In the genomic region with DNA sequence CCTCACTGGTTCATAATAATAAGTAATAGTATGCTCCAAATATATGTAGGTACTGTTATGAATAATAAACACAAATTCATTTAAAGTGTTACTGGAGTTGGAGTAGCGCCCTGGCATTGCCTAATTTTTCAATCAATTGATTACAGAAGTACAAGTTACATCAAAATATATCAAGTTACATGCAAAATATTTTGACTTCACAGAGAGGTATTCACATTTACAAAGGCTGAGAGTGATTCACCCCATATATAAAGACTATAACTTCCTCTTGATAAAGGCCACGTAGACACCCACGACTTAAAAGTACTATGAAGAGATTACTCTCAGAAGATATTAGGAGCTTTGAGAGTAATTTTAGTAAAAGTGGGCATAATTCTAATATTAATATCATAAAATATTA, we compare ENCODE assay signal across 33 cellular contexts. TPM values are rescaled to one million over a fixed set of nuclear protein-coding genes. Genes with fewer than 3 reads are reported as not detected.
DNase-seq lines count a peak whose midpoint lies in the region; ATAC-seq and TF ChIP-seq lines count a peak whose summit lies in the region.
"Had no signal": no experiment of that assay in that cellular context is flagged by ENCODE, and none has a peak within 500 bp of the region (broad histone marks: within the 10 kb centered on the region; RNA-seq: fewer than 3 reads in every experiment).

No MANE protein-coding gene starts in this region.

- no TSS peak for BruUV-seq in PC-3 (replicated peaks; lab: Mats Ljungman, UMichigan)

- H3K4me3 ChIP-seq in PC-3 (ENCODE audit: low read length) (no peak overlapping the region), cardiac fibroblast (replicated peaks in 1 of 2; ENCODE audit: low read depth in 2 of 2, low read length in 2 of 2) (no peak overlapping the region)
- H3K4me3 ChIP-seq: adrenal gland, breast epithelium, coronary artery, left ventricle myocardium inferior, MG63, neural progenitor cell, uterus had no signal

- peak; percentile 85 for ATAC-seq in PC-3
- ATAC-seq in foreskin keratinocyte = peak; percentile 68
- ATAC-seq in HG02840 (IDR thresholded peaks at IDR 0.05; ENCODE audit: low FRiP score, unreplicated experiment) = no peak
- no peak for ATAC-seq in activated CD8-positive, alpha-beta T cell treated with anti-CD3 and anti-CD28 coated beads for 36 hours
- ATAC-seq: stimulated activated naive CD8-positive, alpha-beta T cell treated with anti-CD3 and anti-CD28 coated beads, Interleukin-15, amount 100 ng/mL, for 72 hours had no signal

- TF ChIP-seq CTCF in PC-3 (conservative IDR thresholded peaks at IDR 0.05; ENCODE audit: low read depth, low read length) = no peak
- no peak for TF ChIP-seq CTCF in cardiac fibroblast (IDR thresholded peaks at IDR 0.05; ENCODE audit: low read depth, low read length)
- no peak for TF ChIP-seq CTCF in foreskin keratinocyte (conservative IDR thresholded peaks at IDR 0.05)
- TF ChIP-seq CTCF in activated CD8-positive, alpha-beta T cell treated with anti-CD3 and anti-CD28 coated beads for 36 hours (IDR thresholded peaks at IDR 0.05) = no peak

- H4K20me1 ChIP-seq in PC-3 (ENCODE audit: low read length) = no peaks in the 10 kb centered on the region

- 0 out of 2 replicates have a peak overlapping the region, but pooled peaks have one; percentile 27 for H3K4me2 ChIP-seq in PC-3 (ENCODE audit: low read length)
- H3K4me2 ChIP-seq: KMS-11, neural progenitor cell had no signal

- no peak overlapping the region for H2AFZ ChIP-seq in PC-3 (ENCODE audit: low read length)
- H2AFZ ChIP-seq: neural progenitor cell, parathyroid adenoma had no signal

- H3K79me2 ChIP-seq in PC-3 (ENCODE audit: low read length) = no peaks in the 10 kb centered on the region
- H3K79me2 ChIP-seq: parathyroid adenoma had no signal

- H3K9me3 Mint-ChIP-seq in activated CD8-positive, alpha-beta T cell treated with anti-CD3 and anti-CD28 coated beads for 36 hours = peaks cover 1% of the 10 kb centered on the region
- H3K9me3 Mint-ChIP-seq: CD4-positive, alpha-beta T cell; stimulated activated naive CD8-positive, alpha-beta T cell treated with anti-CD3 and anti-CD28 coated beads, Interleukin-15, amount 100 ng/mL, for 72 hours had no signal

- H3K4me3 Mint-ChIP-seq in activated CD8-positive, alpha-beta T cell treated with anti-CD3 and anti-CD28 coated beads for 36 hours = no peak overlapping the region
- H3K4me3 Mint-ChIP-seq: activated naive CD4-positive, alpha-beta T cell treated with anti-CD3 and anti-CD28 coated beads for 36 hours; CD4-positive, alpha-beta T cell; neural progenitor cell; stimulated activated naive CD8-positive, alpha-beta T cell treated with anti-CD3 and anti-CD28 coated beads, Interleukin-15, amount 100 ng/mL, for 72 hours; T-helper 1 cell treated with Interleukin-12 subunit alpha and Interleukin-12 subunit beta and Interleukin-4 antibody, amounts not matched to agents 30 μg/mL and 1 μg/mL, for 36 hours had no signal

- H3K27ac ChIP-seq in PC-3 (ENCODE audit: low read length) = no peak overlapping the region
- H3K27ac ChIP-seq in foreskin keratinocyte = peak overlapping the region; percentile 6
- H3K27ac ChIP-seq: adrenal gland, breast epithelium, coronary artery, KMS-11, left ventricle myocardium inferior, neural progenitor cell, parathyroid adenoma, uterus had no signal

- DNase-seq in EL = peak; percentile 13
- peak; percentile 57 for DNase-seq in PC-3
- DNase-seq in cardiac fibroblast (ENCODE audit: low read depth in 2 of 2) = peak; percentile 27 to 72
- DNase-seq in foreskin keratinocyte = peak in 1 of 2 donors; percentile 73
- DNase-seq in GM03348 (ENCODE audit: low spot score) = no peak
- no peak for DNase-seq in activated CD8-positive, alpha-beta T cell treated with anti-CD3 and anti-CD28 coated beads for 36 hours
- no peak for DNase-seq in NCI-H146 treated with DMSO at 0.1 percent for 48 hours (lab: John Stamatoyannopoulos, UW; ENCODE audit: unreplicated experiment)
- DNase-seq: activated CD4-positive, alpha-beta T cell treated with anti-CD3 and anti-CD28 coated beads, Interleukin-2, amount 50 U/mL, for 48 hours; activated CD4-positive, CD25-positive, alpha-beta regulatory T cell treated with anti-CD3 and anti-CD28 coated beads, Interleukin-2, amount 50 U/mL, for 72 hours; activated naive CD4-positive, alpha-beta T cell treated with anti-CD3 and anti-CD28 coated beads for 36 hours; adrenal gland; CD4-positive, alpha-beta T cell; islet precursor cell; left ventricle myocardium inferior; mesendoderm; MG63; NCI-H1105; NCI-H187 treated with DMSO at 0.1 percent for 48 hours; NCI-H2171; NCI-H510A; retina; RPMI8226; stimulated activated CD4-positive, alpha-beta T cell treated with anti-CD3 and anti-CD28 coated beads, Interleukin-2, amount 100 ng/mL, for 48 hours; stimulated activated naive CD8-positive, alpha-beta T cell treated with anti-CD3 and anti-CD28 coated beads, Interleukin-15, amount 100 ng/mL, for 72 hours; uterus had no signal

- no peaks in the 10 kb centered on the region for H3K9me2 ChIP-seq in PC-3 (replicated peaks; ENCODE audit: low read length)

- H3K36me3 Mint-ChIP-seq in activated CD8-positive, alpha-beta T cell treated with anti-CD3 and anti-CD28 coated beads for 36 hours (ENCODE audit: low read depth) = no peaks in the 10 kb centered on the region
- H3K36me3 Mint-ChIP-seq: neural progenitor cell had no signal

- no peaks in the 10 kb centered on the region for H3K27me3 ChIP-seq in PC-3 (ENCODE audit: low read length)
- H3K27me3 ChIP-seq in foreskin keratinocyte = no peaks in the 10 kb centered on the region
- H3K27me3 ChIP-seq: adrenal gland, breast epithelium, MG63, neural progenitor cell, uterus had no signal

- peaks cover 3% of the 10 kb centered on the region for H3K27me3 Mint-ChIP-seq in activated CD8-positive, alpha-beta T cell treated with anti-CD3 and anti-CD28 coated beads for 36 hours
- H3K27me3 Mint-ChIP-seq: CD4-positive, alpha-beta T cell; stimulated activated naive CD8-positive, alpha-beta T cell treated with anti-CD3 and anti-CD28 coated beads, Interleukin-15, amount 100 ng/mL, for 72 hours had no signal

- H3K4me1 ChIP-seq in PC-3 (ENCODE audit: insufficient read depth, low read length) (peaks cover 17% of the 10 kb centered on the region), foreskin keratinocyte (peaks cover 25% of the 10 kb centered on the region)
- H3K4me1 ChIP-seq: adrenal gland, breast epithelium, left ventricle myocardium inferior, parathyroid adenoma, uterus had no signal

- intact Hi-C loops in PC-3 (cut with micrococcal nuclease) = loop anchor here (2.0 kb wide), 1 partner anchor 18 kb away; no protein-coding TSS in a partner anchor
- intact Hi-C loops in activated CD8-positive, alpha-beta T cell treated with anti-CD3 and anti-CD28 coated beads for 36 hours (cut with micrococcal nuclease) = no loop called here

- H3K27ac Mint-ChIP-seq in activated CD8-positive, alpha-beta T cell treated with anti-CD3 and anti-CD28 coated beads for 36 hours = no peak overlapping the region
- H3K27ac Mint-ChIP-seq: activated naive CD4-positive, alpha-beta T cell treated with anti-CD3 and anti-CD28 coated beads for 36 hours; CD4-positive, alpha-beta T cell; neural progenitor cell; stimulated activated naive CD8-positive, alpha-beta T cell treated with anti-CD3 and anti-CD28 coated beads, Interleukin-15, amount 100 ng/mL, for 72 hours; T-helper 1 cell treated with Interleukin-12 subunit alpha and Interleukin-12 subunit beta and Interleukin-4 antibody, amounts not matched to agents 30 μg/mL and 1 μg/mL, for 36 hours had no signal

- no peaks in the 10 kb centered on the region for H3K36me3 ChIP-seq in PC-3 (ENCODE audit: low read depth, low read length)
- H3K36me3 ChIP-seq: adrenal gland, breast epithelium, left ventricle myocardium inferior, MG63, neural progenitor cell, uterus had no signal

- no peaks in the 10 kb centered on the region for H3K9me3 ChIP-seq in PC-3 (ENCODE audit: low read length)
- H3K9me3 ChIP-seq: adrenal gland, breast epithelium, uterus had no signal

- no peak overlapping the region for H3K9ac ChIP-seq in PC-3 (ENCODE audit: low read length)
- H3K9ac ChIP-seq: KMS-11, neural progenitor cell, parathyroid adenoma had no signal

- POLR2A ChIA-PET in PC-3 (lab: Charles Lee; ENCODE audit: unreplicated experiment) = no interaction called here
- POLR2A ChIA-PET in activated CD8-positive, alpha-beta T cell treated with anti-CD3 and anti-CD28 coated beads for 36 hours (lab: Charles Lee) = no interaction called here

- no peaks in the 10 kb centered on the region for H3F3A ChIP-seq in PC-3 (ENCODE audit: low read length, unreplicated experiment)

- CTCF ChIA-PET in PC-3 (lab: Charles Lee) = no interaction called here
- CTCF ChIA-PET in activated CD8-positive, alpha-beta T cell treated with anti-CD3 and anti-CD28 coated beads for 36 hours (lab: Charles Lee) = interaction anchor here (0.8 kb wide), 1 partner anchor 10 kb away, joined by 4 read pairs; no protein-coding TSS in a partner anchor

- H3K4me1 Mint-ChIP-seq in activated CD8-positive, alpha-beta T cell treated with anti-CD3 and anti-CD28 coated beads for 36 hours (ENCODE audit: low read depth) = peaks cover 3% of the 10 kb centered on the region
- H3K4me1 Mint-ChIP-seq: neural progenitor cell; stimulated activated naive CD8-positive, alpha-beta T cell treated with anti-CD3 and anti-CD28 coated beads, Interleukin-15, amount 100 ng/mL, for 72 hours had no signal

RNA-seq across cellular contexts. Expression of gene COL17A1, which starts 13.6 kb away (rescaled TPM):
- total RNA-seq in PC-3 (2014; rRNA removed) = 1.2 and 1.6 TPM in 2 replicates
- total RNA-seq in foreskin keratinocyte = 1,970 and 2,423 TPM in 2 replicates
- polyA plus RNA-seq in foreskin keratinocyte = 1,615 and 1,982 TPM in 2 replicates
- not detected for total RNA-seq in activated CD8-positive, alpha-beta T cell treated with anti-CD3 and anti-CD28 coated beads for 36 hours
- total RNA-seq: activated naive CD4-positive, alpha-beta T cell treated with anti-CD3 and anti-CD28 coated beads for 36 hours; CD4-positive, alpha-beta T cell; H4; left ventricle myocardium inferior had no signal

RNA-seq across cellular contexts. Expression of gene SFR1, which starts 22.7 kb away (rescaled TPM):
- total RNA-seq in PC-3 (2014; rRNA removed) (2.9 and 4.7 TPM in 2 replicates), foreskin keratinocyte (16.4 and 16.5 TPM in 2 replicates)
- polyA plus RNA-seq in foreskin keratinocyte = 12.0 and 13.3 TPM in 2 replicates
- total RNA-seq in activated CD8-positive, alpha-beta T cell treated with anti-CD3 and anti-CD28 coated beads for 36 hours = 10 to 100 TPM; 16.8 to 17.9 TPM

Comparison
In these comparisons a context has a peak if more than half of its experiments do, and no peak if none do; other contexts are left out.
1. DNase-seq: peak in EL (single experiment), PC-3 (single experiment) and cardiac fibroblast (2 of 2); none in GM03348 (single experiment), activated CD8-positive, alpha-beta T cell treated with anti-CD3 and anti-CD28 coated beads for 36 hours (single experiment) and NCI-H146 treated with DMSO at 0.1 percent for 48 hours (single experiment).
2. ATAC-seq: peak in PC-3 (single experiment) and foreskin keratinocyte (single experiment); none in HG02840 (single experiment) and activated CD8-positive, alpha-beta T cell treated with anti-CD3 and anti-CD28 coated beads for 36 hours (single experiment).
3. RNA of gene COL17A1, which starts 13.6 kb away (total RNA-seq): 1,970 to 2,423 TPM in foreskin keratinocyte; 1.2 to 1.6 TPM in PC-3 and not detected in activated CD8-positive, alpha-beta T cell treated with anti-CD3 and anti-CD28 coated beads for 36 hours; every median in the first group is over 100 times any median in the second.